Comparison of ENCODE assay signal across 7 cellular contexts in the genomic region with DNA sequence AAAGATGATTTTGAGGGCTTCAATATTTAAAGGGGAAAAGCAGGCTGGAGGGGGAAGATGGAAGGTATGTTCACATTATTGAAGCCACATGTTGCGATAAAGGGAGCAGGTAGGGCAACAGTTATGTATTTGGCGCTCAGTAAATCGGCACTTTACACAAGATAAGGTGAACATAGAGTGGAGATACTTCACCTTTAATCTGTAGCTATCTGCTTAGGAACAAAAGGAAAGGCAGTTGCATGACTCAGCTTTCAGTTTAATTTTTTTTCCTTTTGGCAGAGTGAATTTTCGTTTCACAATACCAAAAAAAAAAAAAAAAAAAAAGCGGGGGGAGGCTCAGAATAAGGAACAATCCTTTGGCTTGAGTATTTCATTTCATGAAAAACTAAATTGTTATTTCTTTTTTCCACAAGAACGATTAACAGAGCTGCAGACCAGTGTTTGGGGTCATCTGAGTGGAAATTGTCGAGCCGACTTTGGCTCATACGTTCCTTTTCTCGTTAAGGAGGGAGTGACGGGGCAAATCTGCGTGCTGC. TPM values are rescaled to one million over a fixed set of nuclear protein-coding genes. Genes with fewer than 3 reads are reported as not detected.
DNase-seq lines count a peak whose midpoint lies in the region; ATAC-seq, FAIRE-seq and TF ChIP-seq lines count a peak whose summit lies in the region.

No MANE protein-coding gene starts in this region.

- H3K4me2 ChIP-seq in keratinocyte (ENCODE audit: control insufficient read depth, extremely low read depth, insufficient read depth, low read depth, low read length), result peak overlapping the region; percentile 95

- H3K9ac ChIP-seq in keratinocyte (ENCODE audit: control insufficient read depth, extremely low read depth, insufficient read depth, low read length), result peak overlapping the region; percentile 86

- H3K4me3 ChIP-seq in keratinocyte (ENCODE audit: control insufficient read depth in 2 of 3, extremely low read depth in 1 of 3, insufficient read depth in 2 of 3, low read depth in 1 of 3, low read length in 3 of 3), result peak overlapping the region; percentile 48 to 76 (median 64)

- H3K36me3 ChIP-seq in keratinocyte (ENCODE audit: control insufficient read depth in 2 of 2, extremely low read depth in 1 of 2, insufficient read depth in 2 of 2, low read length in 2 of 2), result no peaks in the 10 kb centered on the region

- H3K4me1 ChIP-seq in keratinocyte (ENCODE audit: control insufficient read depth, extremely low read depth, insufficient read depth, low read length), result peaks cover 16% of the 10 kb centered on the region

- H2AFZ ChIP-seq in keratinocyte (ENCODE audit: control insufficient read depth, low read length), result peak overlapping the region; percentile 93

- peaks cover under 1% of the 10 kb centered on the region for H3K27me3 ChIP-seq in keratinocyte (ENCODE audit: control insufficient read depth, extremely low read depth, insufficient read depth, low read length)

- H3K27ac ChIP-seq in angular gyrus (ENCODE audit: low read depth, low read length) (peak overlapping the region; percentile 99), keratinocyte (ENCODE audit: control insufficient read depth, insufficient read depth, low read length) (peak overlapping the region; percentile 85)

- H4K20me1 ChIP-seq in keratinocyte (ENCODE audit: control insufficient read depth, extremely low read depth, insufficient read depth, low read length), result no peaks in the 10 kb centered on the region

- DNase-seq in ELR (ENCODE audit: low read depth) (peak; percentile 69), LHCN-M2 (ENCODE audit: low read depth) (peak; percentile 45), keratinocyte (ENCODE audit: low read depth, low spot score) (no peak), stromal cell of bone marrow (ENCODE audit: low read depth) (peak; percentile 39), retina (no peak)

- TF ChIP-seq CTCF in keratinocyte (optimal IDR thresholded peaks at IDR 0.05 in 1 of 3, IDR thresholded peaks at IDR 0.05 in 1 of 3, conservative IDR thresholded peaks at IDR 0.05 in 1 of 3; ENCODE audit: extremely low read depth in 1 of 3, insufficient read depth in 2 of 3, low read length in 3 of 3), result no peak

- dilution Hi-C loops in keratinocyte (cut with MboI; ENCODE audit: extremely low pct_ligation_motif_present, low sequenced_read_pairs), result no loop called here

- H3K79me2 ChIP-seq in keratinocyte (ENCODE audit: control insufficient read depth, insufficient read depth, low read length), result no peaks in the 10 kb centered on the region

- ATAC-seq in HG02885 (IDR thresholded peaks at IDR 0.05; ENCODE audit: poor library complexity, unreplicated experiment), result no peak

- H3K9me3 ChIP-seq in keratinocyte (ENCODE audit: control insufficient read depth, low read depth, low read length), result no peaks in the 10 kb centered on the region

- FAIRE-seq in keratinocyte (lab: Jason Lieb, UNC), result peak; percentile 46

- no peaks in the 10 kb centered on the region for H3K9me1 ChIP-seq in keratinocyte (ENCODE audit: control insufficient read depth, extremely low read depth, insufficient read depth, low read length)

RNA-seq across cellular contexts. Expression of gene COQ8A, which starts 1.1 kb away (rescaled TPM):
- total RNA-seq in LHCN-M2 (2014; rRNA removed), result 6.3 and 8.7 TPM in 2 replicates
- polyA plus RNA-seq in LHCN-M2 (2012), result 3.0 TPM
- polyA plus RNA-seq in keratinocyte, result 2.6 to 3.8 TPM (median 2.9 TPM) in 3 replicates
- 4.6 TPM for polyA plus RNA-seq in keratinocyte (2011; ENCODE audit: low read depth)
- polyA plus RNA-seq in keratinocyte (2011; cell fraction: cytosol; rRNA removed), result 2.0 and 2.2 TPM in 2 replicates
- polyA plus RNA-seq in keratinocyte (2011; cell fraction: nucleus; rRNA removed), result 8.8 and 9.3 TPM in 2 replicates
- 2.8 and 7.3 TPM in 2 replicates for polyA plus RNA-seq in keratinocyte (2012; ENCODE audit: low replicate concordance)
- polyA minus RNA-seq in keratinocyte, result 2.3 to 4.5 TPM (median 2.9 TPM) in 3 replicates
- 2.3 TPM for polyA minus RNA-seq in keratinocyte (2011; cell fraction: cytosol; rRNA and poly(A)+ RNA removed)
- polyA minus RNA-seq in keratinocyte (2011; cell fraction: nucleus; rRNA and poly(A)+ RNA removed), result 2.6 and 3.8 TPM in 2 replicates

Comparison
In these comparisons a context has a peak if more than half of its experiments do, and no peak if none do; other contexts are left out.
1. DNase-seq: peak in ELR (single experiment), LHCN-M2 (single experiment) and stromal cell of bone marrow (single experiment); none in keratinocyte (single experiment) and retina (single experiment).